ENCODE assay signal across 7 cellular contexts in genomic region chr4:95285797-95286196, GRCh38.
"Had no signal": no experiment of that assay in that cellular context is flagged by ENCODE, and none has a peak within 500 bp of the region (broad histone marks: within the 10 kb centered on the region; RNA-seq: fewer than 3 reads in every experiment).

No MANE protein-coding gene starts in this region.

- DNase-seq: IMR-90, Karpas-422, KBM-7, KG1 had no signal

- ATAC-seq: HepG2 had no signal

- H3K27ac ChIP-seq: HL-60 had no signal

- FAIRE-seq: HepG2, HTR-8/SVneo had no signal
